In genomic region chr1:11657654-11658053, GRCh38 we compare ENCODE assay signal across 1 cellular context.
TF ChIP-seq lines count a peak whose summit lies in the region.

No MANE protein-coding gene starts in this region.

TF ChIP-seq in HEK293, 187 proteins besides CTCF, POLR2A, EP300 and RAD21 (continued from another document):
- TF ChIP-seq ZNF10 (tag by site-specific recombination; IDR thresholded peaks at IDR 0.05) (no peak), ZNF37A (tag by site-specific recombination; IDR thresholded peaks at IDR 0.05) (peak; percentile 71; the same call in 1 of the 2 replicates), ZNF155 (tag by site-specific recombination; IDR thresholded peaks at IDR 0.05) (no peak), ZFP37 (tag by site-specific recombination; IDR thresholded peaks at IDR 0.05) (no peak), ZNF214 (tag by site-specific recombination; IDR thresholded peaks at IDR 0.05; ENCODE audit: borderline replicate concordance) (peak; percentile 17; the same call in 1 of the 2 replicates), ZBTB44 (tag by site-specific recombination; IDR thresholded peaks at IDR 0.05) (peak; percentile 69; the same call in 1 of the 2 replicates), ATF2 (tag by site-specific recombination; IDR thresholded peaks at IDR 0.05; ENCODE audit: low read depth) (no peak), ZNF658 (tag by site-specific recombination; IDR thresholded peaks at IDR 0.05) (no peak), ZNF423 (tag by site-specific recombination; IDR thresholded peaks at IDR 0.05) (no peak), ZNF184 (tag by site-specific recombination; IDR thresholded peaks at IDR 0.05) (0 out of 2 replicates have a peak, but pooled peaks have one; percentile 89), ZBTB20 (tag by site-specific recombination; IDR thresholded peaks at IDR 0.05) (no peak), ZBTB48 (tag by site-specific recombination; IDR thresholded peaks at IDR 0.05) (no peak), RBAK (tag by site-specific recombination; IDR thresholded peaks at IDR 0.05) (no peak), ZNF521 (tag by site-specific recombination; IDR thresholded peaks at IDR 0.05) (no peak), ZNF639 (tag by site-specific recombination; IDR thresholded peaks at IDR 0.05) (no peak), ZNF394 (tag by site-specific recombination; IDR thresholded peaks at IDR 0.05; ENCODE audit: borderline replicate concordance) (no peak), PRDM2 (tag by site-specific recombination; IDR thresholded peaks at IDR 0.05; ENCODE audit: borderline replicate concordance) (no peak), ZNF341 (tag by site-specific recombination; IDR thresholded peaks at IDR 0.05; ENCODE audit: low read depth) (no peak), ZNF449 (tag by site-specific recombination; IDR thresholded peaks at IDR 0.05) (no peak), ZNF664 (tag by site-specific recombination; IDR thresholded peaks at IDR 0.05) (no peak)
TF ChIP-seq in HEK293: peak in this region for 10.
